3 cellular contexts compared by ENCODE assay signal in genomic region chr14:81269100-81269978, GRCh38.
TF ChIP-seq lines count a peak whose summit lies in the region.

No MANE protein-coding gene starts in this region.

TF ChIP-seq in A549, 52 proteins besides CTCF, POLR2A, EP300 and RAD21:
- no peak for TF ChIP-seq NR3C1 (IDR thresholded peaks at IDR 0.05)
- no peak for TF ChIP-seq POLR2AphosphoS2 (conservative IDR thresholded peaks at IDR 0.05; ENCODE audit: low read length)
- no peak for TF ChIP-seq NPAS2 (CRISPR knock-in tag; IDR thresholded peaks at IDR 0.05; ENCODE audit: borderline replicate concordance)
- TF ChIP-seq SMC3 (IDR thresholded peaks at IDR 0.05): peak; percentile 84
- no peak for TF ChIP-seq HDAC2 (IDR thresholded peaks at IDR 0.05)
- no peak for TF ChIP-seq PHF8 (IDR thresholded peaks at IDR 0.05; ENCODE audit: borderline replicate concordance, low read depth)
- no peak for TF ChIP-seq E2F6 (IDR thresholded peaks at IDR 0.05; ENCODE audit: borderline replicate concordance, low read depth)

TF ChIP-seq in HEK293T, 16 proteins besides CTCF, POLR2A, EP300 and RAD21:
- peak; percentile 56 for TF ChIP-seq PKNOX1 (IDR thresholded peaks at IDR 0.05)
- no peak for TF ChIP-seq HDGF (IDR thresholded peaks at IDR 0.05; ENCODE audit: borderline replicate concordance)
- no peak for TF ChIP-seq ELF4 (IDR thresholded peaks at IDR 0.05)
- no peak for TF ChIP-seq L3MBTL2 (conservative IDR thresholded peaks at IDR 0.05)
- no peak for TF ChIP-seq TARDBP (IDR thresholded peaks at IDR 0.05)
- TF ChIP-seq BHLHE40 (IDR thresholded peaks at IDR 0.05; ENCODE audit: borderline replicate concordance): no peak
- TF ChIP-seq NFRKB (IDR thresholded peaks at IDR 0.05): no peak

TF ChIP-seq in H1, 55 proteins besides CTCF, POLR2A, EP300 and RAD21:
- no peak for TF ChIP-seq KDM1A (IDR thresholded peaks at IDR 0.05; ENCODE audit: borderline replicate concordance, low read length)
- TF ChIP-seq MAFK (IDR thresholded peaks at IDR 0.05; ENCODE audit: low read depth, low read length): no peak
- TF ChIP-seq SIRT6 (IDR thresholded peaks at IDR 0.05; ENCODE audit: low read length): no peak
- no peak for TF ChIP-seq ATF3 (IDR thresholded peaks at IDR 0.05; ENCODE audit: insufficient read depth, low read depth, low read length)
- TF ChIP-seq GABPA (IDR thresholded peaks at IDR 0.05; ENCODE audit: borderline replicate concordance, insufficient read depth, low read length): no peak
- TF ChIP-seq RNF2 (IDR thresholded peaks at IDR 0.05; ENCODE audit: borderline replicate concordance, low read depth, low read length, missing control alignments, poor library complexity, severe bottlenecking): no peak
- no peak for TF ChIP-seq CHD2 (IDR thresholded peaks at IDR 0.05; ENCODE audit: low read length)
- 0 out of 2 replicates have a peak, but pooled peaks have one; percentile 26 for TF ChIP-seq CREB1 (IDR thresholded peaks at IDR 0.05)
- no peak for TF ChIP-seq SP1 (IDR thresholded peaks at IDR 0.05; ENCODE audit: low read depth, low read length)
